Comparison of ENCODE assay signal across 2 cellular contexts in genomic region chr6:169237496-169238134, GRCh38.
A peak's percentile ranks its signal among the peaks of the same experiment; 100 is the strongest.
TF ChIP-seq lines count a peak whose summit lies in the region.

No MANE protein-coding gene starts in this region.

TF ChIP-seq in IMR-90, 13 proteins besides CTCF, POLR2A, EP300 and RAD21:
- TF ChIP-seq NFE2L2 (IDR thresholded peaks at IDR 0.05; ENCODE audit: low read depth, low read length) (no peak), CEBPB (IDR thresholded peaks at IDR 0.05; ENCODE audit: low read depth, low read length) (no peak), USF2 (IDR thresholded peaks at IDR 0.05; ENCODE audit: low read depth, low read length) (no peak), RCOR1 (IDR thresholded peaks at IDR 0.05; ENCODE audit: insufficient replicate concordance, low read length) (no peak), CHD1 (IDR thresholded peaks at IDR 0.05; ENCODE audit: low read depth, low read length) (no peak), RFX5 (IDR thresholded peaks at IDR 0.05; ENCODE audit: low read depth, low read length) (no peak)
TF ChIP-seq in IMR-90: peak in this region for 0.

TF ChIP-seq in HepG2, 621 proteins besides CTCF, POLR2A, EP300 and RAD21:
- no peak for TF ChIP-seq ARNTL (CRISPR knock-in tag; IDR thresholded peaks at IDR 0.05)
- peak; percentile 86 for TF ChIP-seq ATF7 (IDR thresholded peaks at IDR 0.05)
- no peak for TF ChIP-seq ATF7 (CRISPR knock-in tag; IDR thresholded peaks at IDR 0.05)
- TF ChIP-seq CREB1 (IDR thresholded peaks at IDR 0.05), result peak; percentile 99
- TF ChIP-seq CREB1 (CRISPR knock-in tag; IDR thresholded peaks at IDR 0.05), result no peak
